18 cellular contexts compared by ENCODE assay signal in genomic region chr4:79498282-79498681, GRCh38.
DNase-seq lines count a peak whose midpoint lies in the region; ATAC-seq, FAIRE-seq and TF ChIP-seq lines count a peak whose summit lies in the region.
"Had no signal": no experiment of that assay in that cellular context is flagged by ENCODE, and none has a peak within 500 bp of the region (broad histone marks: within the 10 kb centered on the region; RNA-seq: fewer than 3 reads in every experiment).

No MANE protein-coding gene starts in this region.

- TF ChIP-seq POLR2A in heart left ventricle (IDR thresholded peaks at IDR 0.05) (no peak), K562 (conservative IDR thresholded peaks at IDR 0.05) (no peak)

- H3K9me3 ChIP-seq in heart right ventricle (peaks cover 0 to 3% (median 0%) of the 10 kb centered on the region in 11 donors), heart left ventricle (no peaks in the 10 kb centered on the region), K562 (replicated peaks; ENCODE audit: control insufficient read depth, insufficient read depth, low read depth, low read length) (no peaks in the 10 kb centered on the region), left lung (no peaks in the 10 kb centered on the region), subcutaneous abdominal adipose tissue (ENCODE audit: control insufficient read depth in 5 of 5, low read length in 5 of 5) (peaks cover 0 to 1% (median 0%) of the 10 kb centered on the region in 5 donors)
- H3K9me3 ChIP-seq: MG63 had no signal

- in situ Hi-C loops in K562 (cut with MboI): no loop called here

- no peaks in the 10 kb centered on the region for H3K27me3 ChIP-seq in heart right ventricle
- H3K27me3 ChIP-seq in heart left ventricle: no peaks in the 10 kb centered on the region
- H3K27me3 ChIP-seq in K562 (ENCODE audit: control insufficient read depth in 2 of 2, insufficient read depth in 2 of 2, low read length in 2 of 2): no peaks in the 10 kb centered on the region
- no peaks in the 10 kb centered on the region for H3K27me3 ChIP-seq in left lung
- no peaks in the 10 kb centered on the region for H3K27me3 ChIP-seq in subcutaneous abdominal adipose tissue (ENCODE audit: control insufficient read depth in 5 of 5, insufficient read depth in 4 of 5, low read length in 5 of 5)
- H3K27me3 ChIP-seq: BLaER1 treated with 17β-estradiol and CSF1 and Interleukin-3, amounts not matched to agents 10 nM and 100 nM; MG63 had no signal

- H3K4me2 ChIP-seq in K562 (ENCODE audit: insufficient read depth, low read length): no peak overlapping the region
- H3K4me2 ChIP-seq: BLaER1 treated with 17β-estradiol and CSF1 and Interleukin-3, amounts not matched to agents 10 nM and 100 nM had no signal

- CTCF ChIA-PET in K562 (lab: Yijun Ruan, JAX; ENCODE audit: low intra/inter-chr PET ratio): no interaction called here

- no peak for TF ChIP-seq RAD21 in K562 (CRISPR knock-in tag; conservative IDR thresholded peaks at IDR 0.05 in 1 of 2, IDR thresholded peaks at IDR 0.05 in 1 of 2)

- H3K9me1 ChIP-seq in K562 (ENCODE audit: control insufficient read depth, insufficient read depth, low read length): no peaks in the 10 kb centered on the region

- H3K4me1 ChIP-seq in heart right ventricle: no peaks in the 10 kb centered on the region
- H3K4me1 ChIP-seq in heart left ventricle: peaks cover 0 to 5% (median 0%) of the 10 kb centered on the region in 12 donors
- no peaks in the 10 kb centered on the region for H3K4me1 ChIP-seq in K562 (replicated peaks in 1 of 2; ENCODE audit: control insufficient read depth in 2 of 2, insufficient read depth in 2 of 2, low read length in 2 of 2)
- no peaks in the 10 kb centered on the region for H3K4me1 ChIP-seq in left lung
- H3K4me1 ChIP-seq in subcutaneous abdominal adipose tissue (ENCODE audit: control insufficient read depth in 5 of 5, insufficient read depth in 5 of 5, low read length in 5 of 5): peaks cover 0 to 10% (median 3%) of the 10 kb centered on the region in 5 donors

- intact Hi-C loops in heart right ventricle (cut with DNase I): loop anchor here in 1 of 10 donors (5.0 kb wide), 1 partner anchor 79 kb away; no protein-coding TSS in a partner anchor
- intact Hi-C loops in heart left ventricle (cut with DNase I): no loop called here
- intact Hi-C loops in K562 (cut with micrococcal nuclease): no loop called here
- intact Hi-C loops in left lung (cut with DNase I): no loop called here

- TF ChIP-seq EP300 in K562 (IDR thresholded peaks at IDR 0.05; ENCODE audit: low read length): no peak

- no peak for FAIRE-seq in K562 (lab: Jason Lieb, UNC)
- FAIRE-seq: GM12892 had no signal

- H3K36me3 ChIP-seq in heart right ventricle (no peaks in the 10 kb centered on the region), heart left ventricle (no peaks in the 10 kb centered on the region), K562 (ENCODE audit: control insufficient read depth, insufficient read depth, low read length) (no peaks in the 10 kb centered on the region), left lung (no peaks in the 10 kb centered on the region), subcutaneous abdominal adipose tissue (ENCODE audit: control insufficient read depth in 5 of 5, insufficient read depth in 5 of 5, low read length in 5 of 5) (no peaks in the 10 kb centered on the region)
- H3K36me3 ChIP-seq: BLaER1 treated with 17β-estradiol and CSF1 and Interleukin-3, amounts not matched to agents 10 nM and 100 nM; MG63 had no signal

- ATAC-seq in heart right ventricle: no peak
- ATAC-seq in heart left ventricle: no peak
- ATAC-seq in K562: no peak
- ATAC-seq in left lung: peak; percentile 94

- POLR2A ChIA-PET in K562 (lab: Yijun Ruan, JAX): no interaction called here

- no peak for DNase-seq in heart right ventricle
- DNase-seq in heart left ventricle: no peak
- DNase-seq in K562 (ENCODE audit: extremely low read depth in 1 of 4, low spot score in 3 of 4): no peak
- no peak for DNase-seq in left lung
- DNase-seq in NCI-H774 (lab: John Stamatoyannopoulos, UW): no peak
- DNase-seq in activated CD4-positive, CD25-positive, alpha-beta regulatory T cell (lab: John Stamatoyannopoulos, UW): no peak
- DNase-seq in activated naive CD4-positive, alpha-beta T cell (lab: John Stamatoyannopoulos, UW): no peak
- DNase-seq: GF-D8, MG63, NCI-H1092 treated with DMSO at 0.1 percent for 48 hours, NCI-H2081 treated with DMSO at 0.1 percent for 48 hours, NCI-H226, NCI-H524 treated with DMSO at 0.1 percent for 48 hours, SIG-M5 had no signal

- no peak overlapping the region for H3K9ac ChIP-seq in K562 (ENCODE audit: insufficient read depth in 1 of 2, low read depth in 2 of 2, low read length in 2 of 2)
- peak overlapping the region in 1 of 5 donors; percentile 41 for H3K9ac ChIP-seq in subcutaneous abdominal adipose tissue (ENCODE audit: low read length in 5 of 5)
- H3K9ac ChIP-seq: BLaER1 treated with 17β-estradiol and CSF1 and Interleukin-3, amounts not matched to agents 10 nM and 100 nM had no signal

- no peak for TF ChIP-seq CTCF in heart right ventricle (IDR thresholded peaks at IDR 0.05)
- TF ChIP-seq CTCF in heart left ventricle (IDR thresholded peaks at IDR 0.05): no peak
- no peak for TF ChIP-seq CTCF in K562 (IDR thresholded peaks at IDR 0.05 in 2 of 3, conservative IDR thresholded peaks at IDR 0.05 in 1 of 3; ENCODE audit: insufficient read depth in 2 of 3, low read depth in 1 of 3, low read length in 3 of 3)
- no peak for TF ChIP-seq CTCF in left lung (IDR thresholded peaks at IDR 0.05)

- no TSS peak for BruUV-seq in K562 (replicated peaks; lab: Mats Ljungman, UMichigan)

- 45 to 76% methylated on average over 1 of the region's 1 CpG for WGBS in heart right ventricle, 2 donors
- 53 to 68% (median 55%) methylated on average over 1 of the region's 1 CpG for WGBS in heart left ventricle, 4 donors
- 30% methylated on average over 1 of the region's 1 CpG for WGBS in K562 (ENCODE audit: insufficient coverage, low coverage, missing lambda C conversion rate)

- no peaks in the 10 kb centered on the region for H3K79me2 ChIP-seq in K562 (ENCODE audit: control insufficient read depth, insufficient read depth, low read length)

- H4K20me1 ChIP-seq in K562 (replicated peaks; ENCODE audit: control insufficient read depth, insufficient read depth, low read length): no peaks in the 10 kb centered on the region
- H4K20me1 ChIP-seq: BLaER1 treated with 17β-estradiol and CSF1 and Interleukin-3, amounts not matched to agents 10 nM and 100 nM had no signal

- no peak overlapping the region for H3K27ac ChIP-seq in heart right ventricle
- no peak overlapping the region for H3K27ac ChIP-seq in heart left ventricle
- H3K27ac ChIP-seq in K562 (ENCODE audit: extremely low read depth, low read depth, low read length): no peak overlapping the region
- H3K27ac ChIP-seq in left lung: no peak overlapping the region
- H3K27ac ChIP-seq in subcutaneous abdominal adipose tissue (ENCODE audit: low read depth, low read length): no peak overlapping the region
- H3K27ac ChIP-seq: 22Rv1; BLaER1 treated with 17β-estradiol and CSF1 and Interleukin-3, amounts not matched to agents 10 nM and 100 nM had no signal

- H2AFZ ChIP-seq in K562 (ENCODE audit: low read depth, low read length): 0 out of 2 replicates have a peak overlapping the region, but pooled peaks have one; percentile 1

- H3K4me3 ChIP-seq in heart right ventricle (peak overlapping the region in 7 of 10 donors; percentile 0 to 27 (median 7)), heart left ventricle (peak overlapping the region in 6 of 12 donors; percentile 1 to 48 (median 24)), K562 (no peak overlapping the region), left lung (no peak overlapping the region), subcutaneous abdominal adipose tissue (ENCODE audit: low read depth in 1 of 5, low read length in 5 of 5) (peak overlapping the region in 4 of 5 donors; percentile 33 to 58 (median 41))
- H3K4me3 ChIP-seq: BLaER1 treated with 17β-estradiol and CSF1 and Interleukin-3, amounts not matched to agents 10 nM and 100 nM; MG63 had no signal

TF ChIP-seq in K562, 482 proteins besides CTCF, POLR2A, EP300 and RAD21 (continues in another document):
- TF ChIP-seq, protein P1, sequence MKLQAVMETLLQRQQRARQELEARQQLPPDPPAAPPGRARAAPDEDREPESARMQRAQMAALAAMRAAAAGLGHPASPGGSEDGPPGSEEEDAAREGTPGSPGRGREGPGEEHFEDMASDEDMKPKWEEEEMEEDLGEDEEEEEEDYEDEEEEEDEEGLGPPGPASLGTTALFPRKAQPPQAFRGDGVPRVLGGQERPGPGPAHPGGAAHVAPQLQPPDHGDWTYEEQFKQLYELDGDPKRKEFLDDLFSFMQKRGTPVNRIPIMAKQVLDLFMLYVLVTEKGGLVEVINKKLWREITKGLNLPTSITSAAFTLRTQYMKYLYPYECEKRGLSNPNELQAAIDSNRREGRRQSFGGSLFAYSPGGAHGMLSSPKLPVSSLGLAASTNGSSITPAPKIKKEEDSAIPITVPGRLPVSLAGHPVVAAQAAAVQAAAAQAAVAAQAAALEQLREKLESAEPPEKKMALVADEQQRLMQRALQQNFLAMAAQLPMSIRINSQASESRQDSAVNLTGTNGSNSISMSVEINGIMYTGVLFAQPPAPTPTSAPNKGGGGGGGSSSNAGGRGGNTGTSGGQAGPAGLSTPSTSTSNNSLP (IDR thresholded peaks at IDR 0.05; ENCODE audit: borderline replicate concordance, low read depth, low read length): no peak
- TF ChIP-seq, protein P2, sequence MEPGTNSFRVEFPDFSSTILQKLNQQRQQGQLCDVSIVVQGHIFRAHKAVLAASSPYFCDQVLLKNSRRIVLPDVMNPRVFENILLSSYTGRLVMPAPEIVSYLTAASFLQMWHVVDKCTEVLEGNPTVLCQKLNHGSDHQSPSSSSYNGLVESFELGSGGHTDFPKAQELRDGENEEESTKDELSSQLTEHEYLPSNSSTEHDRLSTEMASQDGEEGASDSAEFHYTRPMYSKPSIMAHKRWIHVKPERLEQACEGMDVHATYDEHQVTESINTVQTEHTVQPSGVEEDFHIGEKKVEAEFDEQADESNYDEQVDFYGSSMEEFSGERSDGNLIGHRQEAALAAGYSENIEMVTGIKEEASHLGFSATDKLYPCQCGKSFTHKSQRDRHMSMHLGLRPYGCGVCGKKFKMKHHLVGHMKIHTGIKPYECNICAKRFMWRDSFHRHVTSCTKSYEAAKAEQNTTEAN (CRISPR knock-in tag; IDR thresholded peaks at IDR 0.05): no peak
- TF ChIP-seq HIVEP1 (CRISPR knock-in tag; IDR thresholded peaks at IDR 0.05) (no peak), ZNF444 (CRISPR knock-in tag; IDR thresholded peaks at IDR 0.05) (no peak), SMARCA4 (IDR thresholded peaks at IDR 0.05) (no peak), NR0B1 (IDR thresholded peaks at IDR 0.05; ENCODE audit: partially characterized antibody) (no peak)

Comparison
In these comparisons a context has a peak if more than half of its experiments do, and no peak if none do; other contexts are left out.
1. H3K4me3 ChIP-seq: peak in heart right ventricle (7 of 10) and subcutaneous abdominal adipose tissue (4 of 5); none in K562 (single experiment) and left lung (0 of 2).